Comparison of ENCODE assay signal across 12 cellular contexts in genomic region chr15:78006567-78007205, GRCh38.
DNase-seq lines count a peak whose midpoint lies in the region; ATAC-seq, FAIRE-seq and TF ChIP-seq lines count a peak whose summit lies in the region.
"Had no signal": no experiment of that assay in that cellular context is flagged by ENCODE, and none has a peak within 500 bp of the region (broad histone marks: within the 10 kb centered on the region; RNA-seq: fewer than 3 reads in every experiment).

No MANE protein-coding gene starts in this region.

- DNase-seq in NCI-H446 treated with DMSO at 0.1 percent for 48 hours (lab: John Stamatoyannopoulos, UW) (peak; percentile 7), esophagus muscularis mucosa (ENCODE audit: extremely low spot score) (no peak), pancreas (peak; percentile 73 to 93 (median 86)), iPS-NIHi7 (ENCODE audit: extremely low spot score) (no peak), SK-N-DZ (ENCODE audit: low spot score) (no peak), T-helper 1 cell (no peak)
- DNase-seq: NCI-H2171 treated with DMSO at 0.1 percent for 48 hours; stimulated activated CD4-positive, alpha-beta T cell treated with anti-CD3 and anti-CD28 coated beads, Interleukin-15, amount 100 ng/mL, for 24 hours had no signal

- intact Hi-C loops in esophagus muscularis mucosa (cut with DNase I) (loop anchor here (5.0 kb wide), 1 partner anchor 39 kb away; no protein-coding TSS in a partner anchor), pancreas (cut with DNase I) (no loop called here)

- TF ChIP-seq CTCF in C4-2B (conservative IDR thresholded peaks at IDR 0.05) (no peak), esophagus muscularis mucosa (IDR thresholded peaks at IDR 0.05) (no peak), pancreas (IDR thresholded peaks at IDR 0.05) (no peak)

- no peak overlapping the region for H3K4me3 ChIP-seq in esophagus muscularis mucosa
- H3K4me3 ChIP-seq in pancreas, result no peak overlapping the region

- TF ChIP-seq EP300 in esophagus muscularis mucosa (IDR thresholded peaks at IDR 0.05), result no peak

- TF ChIP-seq POLR2A in esophagus muscularis mucosa (IDR thresholded peaks at IDR 0.05; ENCODE audit: low read depth), result no peak

- H3K27ac ChIP-seq in C4-2B (peak overlapping the region; percentile 47; the same call in 1 of the 2 replicates), esophagus muscularis mucosa (replicated peaks in 1 of 4) (peak overlapping the region; percentile 11 to 73 (median 41)), pancreas (peak overlapping the region; percentile 68 to 79 (median 75))
- H3K27ac ChIP-seq: HL-60 had no signal

- H3K27me3 ChIP-seq in esophagus muscularis mucosa (no peaks in the 10 kb centered on the region), pancreas (no peaks in the 10 kb centered on the region)

- FAIRE-seq in pancreas (lab: Jason Lieb, UNC), result no peak
- FAIRE-seq: H54 had no signal

- H3K4me1 ChIP-seq in esophagus muscularis mucosa, result peaks cover 46 to 57% (median 53%) of the 10 kb centered on the region in 4 donors
- H3K4me1 ChIP-seq in pancreas, result peaks cover 69 to 86% (median 79%) of the 10 kb centered on the region in 3 donors

- ATAC-seq in pancreas (peak in 3 of 4 donors; percentile 4 to 23 (median 14)), HG03439 (IDR thresholded peaks at IDR 0.05; ENCODE audit: unreplicated experiment) (no peak)

- H3K9me3 ChIP-seq in esophagus muscularis mucosa, result no peaks in the 10 kb centered on the region
- no peaks in the 10 kb centered on the region for H3K9me3 ChIP-seq in pancreas

- 81% methylated on average over 12 of the region's 13 CpGs for WGBS in esophagus muscularis mucosa
- 57 to 61% methylated on average over 13 of the region's 13 CpGs for WGBS in pancreas, 2 donors

- H3K36me3 ChIP-seq in esophagus muscularis mucosa, result peaks cover 12 to 67% (median 54%) of the 10 kb centered on the region in 4 donors
- H3K36me3 ChIP-seq in pancreas, result peaks cover 0 to 5% (median 0%) of the 10 kb centered on the region in 3 donors

Comparison
In these comparisons a context has a peak if more than half of its experiments do, and no peak if none do; other contexts are left out.
1. DNase-seq: peak in NCI-H446 treated with DMSO at 0.1 percent for 48 hours (single experiment) and pancreas (6 of 6); none in esophagus muscularis mucosa (single experiment), iPS-NIHi7 (single experiment), SK-N-DZ (single experiment) and T-helper 1 cell (0 of 5).
2. Peak in every context shown above with its lines, with median percentiles within 50 percentile points of each other: H3K27ac ChIP-seq.